Comparison of ENCODE assay signal across 8 cellular contexts in genomic region chr12:98532687-98533304, GRCh38. TPM values are rescaled to one million over a fixed set of nuclear protein-coding genes. Genes with fewer than 3 reads are reported as not detected.
A peak's percentile ranks its signal among the peaks of the same experiment; 100 is the strongest.
DNase-seq lines count a peak whose midpoint lies in the region; ATAC-seq, FAIRE-seq and TF ChIP-seq lines count a peak whose summit lies in the region.

No MANE protein-coding gene starts in this region.

- H3F3A ChIP-seq in OCI-LY1 (ENCODE audit: insufficient read depth, low read length), result no peaks in the 10 kb centered on the region

- H3K4me3 Mint-ChIP-seq in neural crest cell, result no peak overlapping the region

- H3K36me3 Mint-ChIP-seq in neural crest cell (ENCODE audit: low read depth), result peaks cover 21% of the 10 kb centered on the region

- no peak for TF ChIP-seq EP300 in ovary (IDR thresholded peaks at IDR 0.05)

- H3K9me3 ChIP-seq in OCI-LY1 (ENCODE audit: low read length), result no peaks in the 10 kb centered on the region
- H3K9me3 ChIP-seq in colonic mucosa, result no peaks in the 10 kb centered on the region
- no peaks in the 10 kb centered on the region for H3K9me3 ChIP-seq in ovary

- 0 out of 2 replicates have a peak, but pooled peaks cover 4% of the 10 kb centered on the region for H4K20me1 ChIP-seq in OCI-LY1 (ENCODE audit: insufficient read depth, low read length)

- ATAC-seq in HG03571 (IDR thresholded peaks at IDR 0.05; ENCODE audit: unreplicated experiment), result no peak

- H3K4me1 ChIP-seq in OCI-LY1 (ENCODE audit: insufficient read depth, low read length, severe bottlenecking), result no peaks in the 10 kb centered on the region
- H3K4me1 ChIP-seq in colonic mucosa, result no peaks in the 10 kb centered on the region
- H3K4me1 ChIP-seq in ovary (ENCODE audit: insufficient read depth), result no peaks in the 10 kb centered on the region

- H3K9me2 ChIP-seq in OCI-LY1 (ENCODE audit: low read depth, low read length), result no peaks in the 10 kb centered on the region

- peak; percentile 57 for FAIRE-seq in H54 (lab: Jason Lieb, UNC)

- 75 to 81% (median 79%) methylated on average over 4 of the region's 4 CpGs for WGBS in ovary, 3 donors

- no peaks in the 10 kb centered on the region for H3K4me1 Mint-ChIP-seq in neural crest cell

- H3K79me2 ChIP-seq in OCI-LY1 (ENCODE audit: insufficient read depth, low read length), result peaks cover 51% of the 10 kb centered on the region

- no peak overlapping the region for H2AFZ ChIP-seq in OCI-LY1 (ENCODE audit: low read length)

- H3K4me3 ChIP-seq in OCI-LY1 (ENCODE audit: low read depth, low read length, poor library complexity, severe bottlenecking), result no peak overlapping the region
- no peak overlapping the region for H3K4me3 ChIP-seq in colonic mucosa
- no peak overlapping the region for H3K4me3 ChIP-seq in ovary

- H3K36me3 ChIP-seq in OCI-LY1 (ENCODE audit: insufficient read depth, low read length) (peaks cover 100% of the 10 kb centered on the region), colonic mucosa (no peaks in the 10 kb centered on the region), ovary (no peaks in the 10 kb centered on the region)

- DNase-seq in DMS114 treated with DMSO at 0.1 percent for 48 hours (lab: John Stamatoyannopoulos, UW; ENCODE audit: unreplicated experiment) (peak; percentile 85), H54 (ENCODE audit: insufficient read length, low spot score) (peak; percentile 15), colonic mucosa (no peak), neural crest cell (ENCODE audit: low read depth, low spot score) (no peak), ovary (no peak), UCSD-AML1 (lab: John Stamatoyannopoulos, UW; ENCODE audit: unreplicated experiment) (no peak)

- H3K9me3 Mint-ChIP-seq in neural crest cell, result no peaks in the 10 kb centered on the region

- H3K4me2 ChIP-seq in OCI-LY1 (ENCODE audit: low read length), result no peak overlapping the region

- H3K27ac Mint-ChIP-seq in neural crest cell (ENCODE audit: unreplicated experiment), result no peak overlapping the region

- H3K27me3 ChIP-seq in OCI-LY1 (ENCODE audit: insufficient read depth, low read length) (no peaks in the 10 kb centered on the region), colonic mucosa (no peaks in the 10 kb centered on the region), ovary (no peaks in the 10 kb centered on the region)

- TF ChIP-seq CTCF in OCI-LY1 (IDR thresholded peaks at IDR 0.05; ENCODE audit: low read length) (peak; percentile 61), colonic mucosa (IDR thresholded peaks at IDR 0.05) (peak; percentile 64), neural crest cell (conservative IDR thresholded peaks at IDR 0.05) (peak; percentile 79), ovary (IDR thresholded peaks at IDR 0.05) (peak in 1 of 3 donors; percentile 29)

- intact Hi-C loops in colonic mucosa (cut with DNase I) (no loop called here), ovary (cut with DNase I) (no loop called here)

- no peak overlapping the region for H3K9ac ChIP-seq in OCI-LY1 (ENCODE audit: low read length)
- no peak overlapping the region for H3K9ac ChIP-seq in colonic mucosa (ENCODE audit: low read depth in 2 of 2, low read length in 2 of 2)

- H3K27me3 Mint-ChIP-seq in neural crest cell (ENCODE audit: low read depth), result no peaks in the 10 kb centered on the region

- TF ChIP-seq POLR2A in H54 (IDR thresholded peaks at IDR 0.05; ENCODE audit: low read depth, low read length) (no peak), ovary (IDR thresholded peaks at IDR 0.05) (no peak)

- H3K27ac ChIP-seq in OCI-LY1 (ENCODE audit: low read depth, low read length, poor library complexity, severe bottlenecking), result no peak overlapping the region
- no peak overlapping the region for H3K27ac ChIP-seq in colonic mucosa
- H3K27ac ChIP-seq in ovary, result no peak overlapping the region

RNA-seq across cellular contexts. Expression of gene TMPO, which starts 17.4 kb away (rescaled TPM):
- total RNA-seq in colonic mucosa (100 to 1,000 TPM in 1 of 2 donors, 10 to 100 TPM in 1; 80.0 to 202 TPM), neural crest cell (295 and 305 TPM in 2 replicates), ovary (100 to 1,000 TPM in 5 of 7 donors, 10 to 100 TPM in 2; 82.0 to 144 (median 117) TPM)
- polyA plus RNA-seq in ovary, result 10 to 100 TPM; 48.4 to 63.6 TPM

Comparison
In these comparisons a context has a peak if more than half of its experiments do, and no peak if none do; other contexts are left out.
1. DNase-seq: peak in DMS114 treated with DMSO at 0.1 percent for 48 hours (single experiment) and H54 (single experiment); none in colonic mucosa (single experiment), neural crest cell (single experiment), ovary (0 of 5) and UCSD-AML1 (single experiment).